ENCODE assay signal across 9 cellular contexts in the genomic region with DNA sequence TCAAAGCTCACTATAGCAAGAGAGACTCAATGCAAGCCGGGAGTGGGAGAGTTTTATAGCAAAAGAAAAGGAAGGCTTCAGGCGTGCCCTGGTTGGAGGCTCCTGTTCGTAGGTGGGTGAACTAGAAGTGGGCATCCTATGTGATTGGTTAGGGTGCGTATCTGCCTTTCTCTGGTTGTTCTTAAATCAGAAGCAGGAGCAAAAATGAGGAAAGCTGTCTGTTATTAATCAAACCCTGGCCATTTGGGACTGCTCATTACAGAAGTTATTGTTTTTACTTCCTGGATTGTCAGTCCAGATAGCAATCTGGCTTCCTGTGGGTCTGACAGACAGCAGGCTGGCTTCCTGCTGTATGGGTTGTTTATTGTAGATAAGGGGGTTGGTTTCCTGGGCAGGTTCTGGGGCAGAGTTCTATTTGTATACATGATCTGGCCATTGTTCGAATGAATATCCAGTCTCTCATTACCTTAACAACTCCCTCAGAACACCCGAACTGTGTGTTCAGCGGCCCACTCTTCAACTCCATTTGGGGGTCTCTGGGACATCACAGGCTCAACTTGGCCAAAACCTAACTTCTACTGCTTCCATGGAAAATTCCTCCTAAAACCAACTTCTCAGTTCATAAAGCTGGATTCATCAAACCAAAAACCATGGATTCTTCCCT. TPM values are rescaled to one million over a fixed set of nuclear protein-coding genes. Genes with fewer than 3 reads are reported as not detected.
DNase-seq lines count a peak whose midpoint lies in the region; ATAC-seq and TF ChIP-seq lines count a peak whose summit lies in the region.
"Had no signal": no experiment of that assay in that cellular context is flagged by ENCODE, and none has a peak within 500 bp of the region (broad histone marks: within the 10 kb centered on the region; RNA-seq: fewer than 3 reads in every experiment).

No MANE protein-coding gene starts in this region.

- H3K27me3 ChIP-seq in uterus, result no peaks in the 10 kb centered on the region
- H3K27me3 ChIP-seq: adrenal gland had no signal

- peak; percentile 19 for ATAC-seq in Right ventricle myocardium superior (ENCODE audit: poor library complexity)
- ATAC-seq in Right ventricle myocardium inferior, result no peak

- H3K4me1 ChIP-seq in uterus, result peaks cover 0 to 6% of the 10 kb centered on the region in 2 donors

- H3K36me3 Mint-ChIP-seq in activated naive CD8-positive, alpha-beta T cell treated with anti-CD3 and anti-CD28 coated beads for 36 hours, result peaks cover 60% of the 10 kb centered on the region

- TF ChIP-seq CTCF in uterus (IDR thresholded peaks at IDR 0.05) (no peak), GM13976 (IDR thresholded peaks at IDR 0.05; ENCODE audit: borderline replicate concordance, control extremely low read depth, extremely low read depth, insufficient read depth, missing control alignments) (no peak)

- H3K4me3 ChIP-seq in uterus, result peak overlapping the region; percentile 54 to 70

- peaks cover 56% of the 10 kb centered on the region for H3K9me3 Mint-ChIP-seq in activated naive CD8-positive, alpha-beta T cell treated with anti-CD3 and anti-CD28 coated beads for 36 hours

- H3K36me3 ChIP-seq in uterus, result no peaks in the 10 kb centered on the region

- no peaks in the 10 kb centered on the region for H3K27me3 Mint-ChIP-seq in activated naive CD8-positive, alpha-beta T cell treated with anti-CD3 and anti-CD28 coated beads for 36 hours

- peak overlapping the region; percentile 88 for H3K27ac Mint-ChIP-seq in activated naive CD8-positive, alpha-beta T cell treated with anti-CD3 and anti-CD28 coated beads for 36 hours

- in situ Hi-C loops in GM13976 (cut with MboI; ENCODE audit: low sequenced_read_pairs, unreplicated experiment), result no loop called here

- H3K9me3 ChIP-seq in uterus, result peaks cover 0 to 29% of the 10 kb centered on the region in 2 donors

- TF ChIP-seq POLR2A in uterus (IDR thresholded peaks at IDR 0.05), result no peak

- intact Hi-C loops in Right ventricle myocardium superior (cut with DNase I) (no loop called here), Right ventricle myocardium inferior (cut with DNase I) (loop anchor here (5.0 kb wide), 1 partner anchor 125 kb away; no protein-coding TSS in a partner anchor), uterus (cut with DNase I; ENCODE audit: low total_unique reads) (no loop called here)

- peak overlapping the region; percentile 94 for H3K4me3 Mint-ChIP-seq in activated naive CD8-positive, alpha-beta T cell treated with anti-CD3 and anti-CD28 coated beads for 36 hours

- DNase-seq in Right ventricle myocardium superior (no peak), Right ventricle myocardium inferior (ENCODE audit: missing footprints) (no peak), left kidney (ENCODE audit: low read depth, low spot score) (peak; percentile 8), uterus (peak in 1 of 2 donors; percentile 32), amygdala (lab: John Stamatoyannopoulos, UW) (no peak), cortex of kidney (lab: John Stamatoyannopoulos, UW) (no peak), GM13976 (ENCODE audit: low spot score) (no peak)
- no peak for DNase-seq in activated naive CD8-positive, alpha-beta T cell treated with anti-CD3 and anti-CD28 coated beads for 36 hours

- H3K27ac ChIP-seq in uterus, result peak overlapping the region; percentile 5 to 60

- H3K4me1 Mint-ChIP-seq in activated naive CD8-positive, alpha-beta T cell treated with anti-CD3 and anti-CD28 coated beads for 36 hours, result peaks cover 19% of the 10 kb centered on the region

RNA-seq across cellular contexts. Expression of a gene that starts 1.6 kb away (rescaled TPM):
- total RNA-seq in Right ventricle myocardium superior, result 3.3 TPM
- total RNA-seq in Right ventricle myocardium inferior, result 3.0 TPM
- total RNA-seq in activated naive CD8-positive, alpha-beta T cell treated with anti-CD3 and anti-CD28 coated beads for 36 hours, result 1 to 10 TPM; 3.4 to 4.6 TPM
- 10 to 100 TPM in 2 of 4 donors, 1 to 10 TPM in 2; 4.4 to 16.5 (median 10.7) TPM for total RNA-seq in uterus

RNA-seq across cellular contexts. Expression of a gene that starts 35.7 kb away (rescaled TPM):
- total RNA-seq in Right ventricle myocardium superior (2.6 TPM), Right ventricle myocardium inferior (2.6 TPM), uterus (1 to 10 TPM in 3 of 4 donors, under 1 TPM in 1; 0.26 to 7.1 (median 2.8) TPM)
- 1 to 10 TPM; 4.4 to 5.6 TPM for total RNA-seq in activated naive CD8-positive, alpha-beta T cell treated with anti-CD3 and anti-CD28 coated beads for 36 hours

RNA-seq across cellular contexts. Expression of a gene that starts 37.7 kb away (rescaled TPM):
- total RNA-seq in Right ventricle myocardium superior, result 25.5 TPM
- total RNA-seq in Right ventricle myocardium inferior, result 25.8 TPM
- 100 to 1,000 TPM; 135 to 140 TPM for total RNA-seq in activated naive CD8-positive, alpha-beta T cell treated with anti-CD3 and anti-CD28 coated beads for 36 hours
- total RNA-seq in uterus, result 10 to 100 TPM; 40.0 to 89.8 (median 52.2) TPM
